In the genomic region with DNA sequence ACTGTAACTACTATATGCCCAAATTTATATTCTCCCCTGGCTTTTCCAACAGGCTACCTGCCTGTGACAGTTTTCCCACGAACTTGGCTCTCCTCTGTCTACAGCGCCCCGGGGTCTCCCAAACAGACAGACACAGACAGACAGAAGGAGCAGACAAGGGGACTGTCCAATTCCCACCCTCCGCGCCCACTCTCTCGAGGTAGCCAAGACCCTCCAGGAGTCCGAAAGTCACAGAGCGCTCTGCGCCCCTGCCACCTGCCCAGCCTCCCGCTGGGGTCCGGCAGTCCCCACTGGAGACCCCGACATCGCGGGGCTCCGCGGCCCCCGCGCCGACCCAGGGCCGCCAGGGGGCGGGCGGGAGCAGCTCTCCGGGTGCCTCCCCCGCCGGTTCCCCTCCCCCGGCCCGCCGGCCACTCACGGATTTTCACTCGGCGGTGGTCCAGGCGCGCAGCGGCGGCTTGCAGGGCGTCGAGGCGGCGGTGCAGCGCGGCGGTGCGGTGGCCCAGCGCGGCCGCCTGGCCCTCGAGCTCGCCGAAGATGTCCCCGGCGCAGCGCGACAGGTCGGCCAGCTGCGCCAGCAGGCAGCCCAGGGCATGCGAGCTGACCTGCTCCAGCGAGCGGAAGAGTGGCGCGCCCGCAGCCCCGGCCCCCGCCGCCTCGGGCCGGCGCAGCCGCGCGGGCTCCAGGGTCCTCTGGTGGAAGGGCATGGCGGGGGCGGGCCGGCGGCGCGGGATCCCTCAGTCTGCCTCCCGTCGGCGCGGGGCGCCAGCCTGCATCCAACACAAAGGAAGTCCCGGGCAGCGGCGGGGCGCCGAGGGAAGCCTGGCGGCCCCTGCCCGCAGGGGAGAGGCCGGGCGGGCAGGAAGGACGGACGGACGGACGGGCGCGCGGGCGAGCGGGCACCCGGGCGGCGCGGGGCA, we compare ENCODE assay signal across 8 cellular contexts.
A peak's percentile ranks its signal among the peaks of the same experiment; 100 is the strongest.
DNase-seq lines count a peak whose midpoint lies in the region; ATAC-seq and TF ChIP-seq lines count a peak whose summit lies in the region.

No MANE protein-coding gene starts in this region.

- TF ChIP-seq POLR2A in body of pancreas (IDR thresholded peaks at IDR 0.05) = no peak
- no peak for TF ChIP-seq POLR2A in gastrocnemius medialis (IDR thresholded peaks at IDR 0.05)

- in situ Hi-C loops in KBM-7 (cut with MboI; ENCODE audit: low pct_unique_long_range_greater_than_20kb, low sequenced_read_pairs) (no loop called here), gastrocnemius medialis (cut with MboI; ENCODE audit: low sequenced_read_pairs in 4 of 4) (loop anchor here in 2 of 4 donors (5.0 to 10.0 kb wide), 2 partner anchors 75 to 82 kb away; a partner anchor contains a TSS)

- H3K4me3 ChIP-seq in GM06990 (replicated peaks; ENCODE audit: low read depth, low read length) (peak overlapping the region; percentile 65), body of pancreas (peak overlapping the region; percentile 52 to 59), iPS-11a (ENCODE audit: low read depth, low read length) (peak overlapping the region; percentile 88), gastrocnemius medialis (peak overlapping the region; percentile 60 to 67 (median 64))

- H3K9me3 ChIP-seq in body of pancreas = no peaks in the 10 kb centered on the region
- no peaks in the 10 kb centered on the region for H3K9me3 ChIP-seq in gastrocnemius medialis

- ATAC-seq in GM21737 (IDR thresholded peaks at IDR 0.05; ENCODE audit: unreplicated experiment) (peak; percentile 58), body of pancreas (peak; percentile 78), gastrocnemius medialis (peak; percentile 84 to 86)

- peak; percentile 35 for TF ChIP-seq CTCF in GM06990 (IDR thresholded peaks at IDR 0.05; ENCODE audit: insufficient read depth, low read length, poor library complexity, severe bottlenecking)
- TF ChIP-seq CTCF in body of pancreas (IDR thresholded peaks at IDR 0.05) = peak; percentile 62 to 93 (median 80)
- TF ChIP-seq CTCF in gastrocnemius medialis (IDR thresholded peaks at IDR 0.05 in 4 of 5, conservative IDR thresholded peaks at IDR 0.05 in 1 of 5) = peak; percentile 46 to 88 (median 70)

- peaks cover 16% of the 10 kb centered on the region for H3K4me1 ChIP-seq in body of pancreas
- peaks cover 0 to 3% of the 10 kb centered on the region in 2 donors for H3K4me1 ChIP-seq in gastrocnemius medialis

- H3K36me3 ChIP-seq in GM06990 (ENCODE audit: control insufficient read depth, insufficient read depth, low read length) = no peaks in the 10 kb centered on the region
- H3K36me3 ChIP-seq in body of pancreas (replicated peaks in 1 of 2; ENCODE audit: insufficient read depth in 1 of 2, low read depth in 2 of 2) = no peaks in the 10 kb centered on the region
- no peaks in the 10 kb centered on the region for H3K36me3 ChIP-seq in gastrocnemius medialis

- H3K27ac ChIP-seq in body of pancreas (peak overlapping the region; percentile 82 to 91 (median 89)), gastrocnemius medialis (peak overlapping the region in 3 of 4 donors; percentile 16 to 35 (median 30))

- intact Hi-C loops in body of pancreas (cut with DNase I) (loop anchor here (5.0 kb wide), 1 partner anchor 75 kb away; no protein-coding TSS in a partner anchor), gastrocnemius medialis (cut with DNase I; ENCODE audit: low total_unique reads) (loop anchor here (2.0 to 10.0 kb wide), 2 partner anchors 80 to 108 kb away; a partner anchor contains a TSS)

- DNase-seq in GM06990 (ENCODE audit: extremely low read depth, insufficient read length) (peak; percentile 66), KBM-7 (peak; percentile 69), T-helper 9 cell (peak; percentile 40), body of pancreas (peak; percentile 71 to 83 (median 75)), gastrocnemius medialis (peak; percentile 16 to 41), KG1 (lab: John Stamatoyannopoulos, UW) (no peak)

- 1 to 3% methylated on average over 9 to 71 of the region's 103 CpGs for WGBS in body of pancreas, 2 donors

- H3K27me3 ChIP-seq in GM06990 (replicated peaks; ENCODE audit: control insufficient read depth, insufficient read depth, low read length) (peaks cover 2% of the 10 kb centered on the region), body of pancreas (no peaks in the 10 kb centered on the region), gastrocnemius medialis (no peaks in the 10 kb centered on the region)
